ENCODE assay signal across 8 cellular contexts in genomic region chr2:219245899-219246230, GRCh38. TPM values are rescaled to one million over a fixed set of nuclear protein-coding genes. Genes with fewer than 3 reads are reported as not detected.
A peak's percentile ranks its signal among the peaks of the same experiment; 100 is the strongest.
DNase-seq lines count a peak whose midpoint lies in the region; ATAC-seq and TF ChIP-seq lines count a peak whose summit lies in the region.

No MANE protein-coding gene starts in this region.

- H3K4me3 Mint-ChIP-seq in HFFc6, result peak overlapping the region; percentile 97
- H3K4me3 Mint-ChIP-seq in activated CD4-positive, alpha-beta memory T cell treated with anti-CD3 and anti-CD28 coated beads, Interleukin-2, amount 10 ng/mL, durations not matched to agents 7 days and 5 days, result peak overlapping the region; percentile 100

- peak overlapping the region; percentile 97 for H3K27ac Mint-ChIP-seq in HFFc6
- H3K27ac Mint-ChIP-seq in activated CD4-positive, alpha-beta memory T cell treated with anti-CD3 and anti-CD28 coated beads, Interleukin-2, amount 10 ng/mL, durations not matched to agents 7 days and 5 days, result peak overlapping the region; percentile 81

- CTCF ChIA-PET in activated CD4-positive, alpha-beta memory T cell treated with anti-CD3 and anti-CD28 coated beads, Interleukin-2, amount 10 ng/mL, durations not matched to agents 7 days and 5 days (lab: Charles Lee), result interaction anchor here (0.9 to 3.7 kb wide), 11 partner anchors 8 to 86 kb away, joined by 3 to 32 read pairs (median 7); partner anchors contain the start of genes ANKZF1, ATG9A, CNPPD1 and DNAJB2

- POLR2A ChIA-PET in activated CD4-positive, alpha-beta memory T cell treated with anti-CD3 and anti-CD28 coated beads, Interleukin-2, amount 10 ng/mL, durations not matched to agents 7 days and 5 days (lab: Charles Lee), result interaction anchor here (1.1 to 15.2 kb wide), 11 partner anchors 8 to 141 kb away, joined by 3 to 425 read pairs (median 12); partner anchors contain the start of genes ABCB6, ANKZF1, ATG9A and CNPPD1

- peaks cover 3% of the 10 kb centered on the region for H3K27me3 Mint-ChIP-seq in HFFc6 (ENCODE audit: insufficient read depth)
- H3K27me3 Mint-ChIP-seq in activated CD4-positive, alpha-beta memory T cell treated with anti-CD3 and anti-CD28 coated beads, Interleukin-2, amount 10 ng/mL, durations not matched to agents 7 days and 5 days, result no peaks in the 10 kb centered on the region

- no peak for DNase-seq in HFFc6
- no peak for DNase-seq in activated CD4-positive, alpha-beta memory T cell treated with anti-CD3 and anti-CD28 coated beads, Interleukin-2, amount 10 ng/mL, durations not matched to agents 7 days and 5 days
- peak; percentile 43 for DNase-seq in stimulated activated CD8-positive, alpha-beta memory T cell treated with anti-CD3 and anti-CD28 coated beads, Interleukin-4, amount 100 ng/mL, for 48 hours
- no peak for DNase-seq in NCI-H1930 (lab: John Stamatoyannopoulos, UW)
- DNase-seq in NCI-H1092 treated with DMSO at 0.1 percent for 48 hours (lab: John Stamatoyannopoulos, UW), result no peak

- ATAC-seq in GM21576 (IDR thresholded peaks at IDR 0.05; ENCODE audit: unreplicated experiment) (no peak), HG02571 (IDR thresholded peaks at IDR 0.05; ENCODE audit: unreplicated experiment) (no peak)

- H3K4me1 Mint-ChIP-seq in HFFc6 (ENCODE audit: low read depth), result peaks cover 37% of the 10 kb centered on the region
- H3K4me1 Mint-ChIP-seq in activated CD4-positive, alpha-beta memory T cell treated with anti-CD3 and anti-CD28 coated beads, Interleukin-2, amount 10 ng/mL, durations not matched to agents 7 days and 5 days, result peaks cover 71% of the 10 kb centered on the region

- H3K9me3 Mint-ChIP-seq in HFFc6, result no peaks in the 10 kb centered on the region
- H3K9me3 Mint-ChIP-seq in activated CD4-positive, alpha-beta memory T cell treated with anti-CD3 and anti-CD28 coated beads, Interleukin-2, amount 10 ng/mL, durations not matched to agents 7 days and 5 days, result no peaks in the 10 kb centered on the region

- H3K36me3 Mint-ChIP-seq in HFFc6 (ENCODE audit: low read depth), result peaks cover 11% of the 10 kb centered on the region; the same call in 1 of the 2 replicates
- peaks cover 48% of the 10 kb centered on the region for H3K36me3 Mint-ChIP-seq in activated CD4-positive, alpha-beta memory T cell treated with anti-CD3 and anti-CD28 coated beads, Interleukin-2, amount 10 ng/mL, durations not matched to agents 7 days and 5 days (ENCODE audit: low read depth)

- peak overlapping the region; percentile 92 for H3K4me3 ChIP-seq in iPS-11a (ENCODE audit: low read depth, low read length)

- no peak for TF ChIP-seq CTCF in HFFc6 (IDR thresholded peaks at IDR 0.05)

RNA-seq across cellular contexts. Expression of gene STK16, which starts 0.6 kb away (rescaled TPM):
- total RNA-seq in HFFc6 (2021; fragmentation: NEBNext Ultra II Directional; extraction: Animal tissue kit (Norgen Biotek cat#: 25700)), result 10 to 100 TPM; 25.1 to 30.7 (median 28.2) TPM
- total RNA-seq in activated CD4-positive, alpha-beta memory T cell treated with anti-CD3 and anti-CD28 coated beads, Interleukin-2, amount 10 ng/mL, durations not matched to agents 7 days and 5 days, result 10 to 100 TPM; 41.6 to 42.3 TPM

RNA-seq across cellular contexts. Expression of gene GLB1L, which starts 0.6 kb away (rescaled TPM):
- total RNA-seq in HFFc6 (2021; fragmentation: NEBNext Ultra II Directional; extraction: Animal tissue kit (Norgen Biotek cat#: 25700)), result 1 to 10 TPM; 4.4 to 7.6 (median 5.5) TPM
- 1 to 10 TPM; 6.2 to 7.3 TPM for total RNA-seq in activated CD4-positive, alpha-beta memory T cell treated with anti-CD3 and anti-CD28 coated beads, Interleukin-2, amount 10 ng/mL, durations not matched to agents 7 days and 5 days

RNA-seq across cellular contexts. Expression of gene TUBA4B, which starts 7.2 kb away (rescaled TPM):
- not detected for total RNA-seq in HFFc6 (2021; fragmentation: NEBNext Ultra II Directional; extraction: Animal tissue kit (Norgen Biotek cat#: 25700))
- total RNA-seq in activated CD4-positive, alpha-beta memory T cell treated with anti-CD3 and anti-CD28 coated beads, Interleukin-2, amount 10 ng/mL, durations not matched to agents 7 days and 5 days, result not detected

RNA-seq across cellular contexts. Expression of gene TUBA4A, which starts 7.9 kb away (rescaled TPM):
- total RNA-seq in HFFc6 (2021; fragmentation: NEBNext Ultra II Directional; extraction: Animal tissue kit (Norgen Biotek cat#: 25700)), result 10 to 100 TPM; 40.4 to 66.3 (median 48.2) TPM
- total RNA-seq in activated CD4-positive, alpha-beta memory T cell treated with anti-CD3 and anti-CD28 coated beads, Interleukin-2, amount 10 ng/mL, durations not matched to agents 7 days and 5 days, result 100 to 1,000 TPM; 313 to 344 TPM

RNA-seq across cellular contexts. Expression of gene ANKZF1, which starts 16.3 kb away (rescaled TPM):
- 10 to 100 TPM; 11.7 to 18.9 (median 15.4) TPM for total RNA-seq in HFFc6 (2021; fragmentation: NEBNext Ultra II Directional; extraction: Animal tissue kit (Norgen Biotek cat#: 25700))
- 100 to 1,000 TPM; 121 to 122 TPM for total RNA-seq in activated CD4-positive, alpha-beta memory T cell treated with anti-CD3 and anti-CD28 coated beads, Interleukin-2, amount 10 ng/mL, durations not matched to agents 7 days and 5 days
